In genomic region chr9:88533951-88534455, GRCh38 we compare ENCODE assay signal across 8 cellular contexts. TPM values are rescaled to one million over a fixed set of nuclear protein-coding genes. Genes with fewer than 3 reads are reported as not detected.
DNase-seq lines count a peak whose midpoint lies in the region; ATAC-seq and TF ChIP-seq lines count a peak whose summit lies in the region.

No MANE protein-coding gene starts in this region.

- H3K36me3 ChIP-seq in kidney epithelial cell (ENCODE audit: control insufficient read depth, insufficient read depth, low read length): no peaks in the 10 kb centered on the region
- H3K36me3 ChIP-seq in stomach: no peaks in the 10 kb centered on the region

- H3K4me1 ChIP-seq in stomach: peaks cover 11 to 66% (median 43%) of the 10 kb centered on the region in 4 donors

- H3K27me3 ChIP-seq in kidney epithelial cell (ENCODE audit: control insufficient read depth, insufficient read depth, low read length) (no peaks in the 10 kb centered on the region), stomach (peaks cover 0 to 61% (median 21%) of the 10 kb centered on the region in 3 donors)

- no peak for TF ChIP-seq POLR2A in stomach (IDR thresholded peaks at IDR 0.05)

- TF ChIP-seq CTCF in MCF 10A (IDR thresholded peaks at IDR 0.05; ENCODE audit: unreplicated experiment) (no peak), kidney epithelial cell (IDR thresholded peaks at IDR 0.05; ENCODE audit: insufficient read depth, low read length, poor library complexity, severe bottlenecking) (no peak), stomach (IDR thresholded peaks at IDR 0.05) (no peak)

- POLR2A ChIA-PET in MCF 10A (lab: Yijun Ruan, JAX): interaction anchor here (0.9 kb wide), 1 partner anchor 14 kb away, joined by 4 read pairs; no protein-coding TSS in a partner anchor

- peaks cover 25% of the 10 kb centered on the region for H3K4me1 Mint-ChIP-seq in MCF 10A (ENCODE audit: insufficient read depth, unreplicated experiment)

- H3K27ac Mint-ChIP-seq in MCF 10A (ENCODE audit: low read depth, unreplicated experiment): peak overlapping the region; percentile 24

- H3K4me3 ChIP-seq in kidney epithelial cell (ENCODE audit: low read depth, low read length): peak overlapping the region; percentile 70
- H3K4me3 ChIP-seq in stomach: peak overlapping the region; percentile 47 to 59 (median 56)

- no peaks in the 10 kb centered on the region for H3K9me3 Mint-ChIP-seq in MCF 10A (ENCODE audit: unreplicated experiment)

- CTCF ChIA-PET in MCF 10A (lab: Yijun Ruan, JAX): interaction anchor here (0.5 to 1.6 kb wide), 5 partner anchors 45 to 507 kb away, joined by 3 read pairs; no protein-coding TSS in a partner anchor

- BruUV-seq in MCF 10A (replicated peaks; lab: Mats Ljungman, UMichigan): no TSS peak

- TF ChIP-seq EP300 in stomach (IDR thresholded peaks at IDR 0.05): no peak

- intact Hi-C loops in MCF 10A (cut with micrococcal nuclease) (loop anchor here (2.0 to 10.0 kb wide), 2 partner anchors 59 to 145 kb away; partner anchors contain the start of gene SPIN1), stomach (cut with DNase I; ENCODE audit: low total_unique reads) (no loop called here)

- DNase-seq in 8988T (peak; percentile 65), HS-27A (ENCODE audit: low read depth) (peak; percentile 61), MCF 10A (ENCODE audit: unreplicated experiment) (peak; percentile 56), kidney epithelial cell (ENCODE audit: low read depth) (no peak), stomach (peak; percentile 30), NCI-H1436 treated with DMSO at 0.1 percent for 48 hours (lab: John Stamatoyannopoulos, UW) (no peak), NCI-H2227 (lab: John Stamatoyannopoulos, UW; ENCODE audit: unreplicated experiment) (no peak)

- H3K36me3 Mint-ChIP-seq in MCF 10A (ENCODE audit: insufficient read depth, unreplicated experiment): no peaks in the 10 kb centered on the region

- no peaks in the 10 kb centered on the region for H3K9me3 ChIP-seq in stomach

- H3K27me3 Mint-ChIP-seq in MCF 10A (ENCODE audit: insufficient read depth, unreplicated experiment): no peaks in the 10 kb centered on the region

- WGBS in stomach, 5 donors: 1 to 4% (median 2%) methylated on average over 30 to 41 of the region's 41 CpGs

- H3K27ac ChIP-seq in stomach: peak overlapping the region in 4 of 5 donors; percentile 49 to 73 (median 68)

- peak overlapping the region; percentile 69 for H3K4me3 Mint-ChIP-seq in MCF 10A (ENCODE audit: unreplicated experiment)

- no peak for ATAC-seq in HG02763 (IDR thresholded peaks at IDR 0.05; ENCODE audit: unreplicated experiment)

RNA-seq across cellular contexts. Expression of gene NXNL2, which starts 1.0 kb away (rescaled TPM):
- total RNA-seq in MCF 10A (2022) (0.49 and 0.66 TPM in 2 replicates), kidney epithelial cell (0.55 and 4.3 TPM in 2 replicates), stomach (not detected)
- polyA plus RNA-seq in stomach: 1 to 10 TPM in 1 of 3 donors, under 1 TPM in 1, not detected in 1; 0.43 to 1.1 TPM

Comparison
In these comparisons a context has a peak if more than half of its experiments do, and no peak if none do; other contexts are left out.
1. DNase-seq: peak in 8988T (single experiment), HS-27A (single experiment), MCF 10A (single experiment) and stomach (single experiment); none in kidney epithelial cell (single experiment), NCI-H1436 treated with DMSO at 0.1 percent for 48 hours (single experiment) and NCI-H2227 (single experiment).